Comparison of ENCODE assay signal across 24 cellular contexts in genomic region chr5:56467176-56467717, GRCh38.
"Had no signal": no experiment of that assay in that cellular context is flagged by ENCODE, and none has a peak within 500 bp of the region (broad histone marks: within the 10 kb centered on the region; RNA-seq: fewer than 3 reads in every experiment).

No MANE protein-coding gene starts in this region.

- DNase-seq: activated CD4-positive, alpha-beta T cell treated with anti-CD3 and anti-CD28 coated beads, Interleukin-2, amount 50 U/mL, for 1 hour; activated CD8-positive, alpha-beta T cell treated with anti-CD3 and anti-CD28 coated beads, Interleukin-2, amount 10 ng/mL, durations not matched to agents 7 days and 5 days; activated gamma-delta T cell treated with Interleukin-2 at 50 U/mL for 16 hours; anterior cingulate cortex; body of pancreas; caudate nucleus; dermis blood vessel endothelial cell; effector CD8-positive, alpha-beta T cell; heart left ventricle; left colon; naive thymus-derived CD4-positive, alpha-beta T cell; right cardiac atrium; stimulated activated CD4-positive, alpha-beta T cell treated with anti-CD3 and anti-CD28 coated beads, Interleukin-12 subunit alpha, Interleukin-12 subunit beta, amount 100 ng/mL, for 4 hours; stimulated activated CD4-positive, alpha-beta T cell treated with anti-CD3 and anti-CD28 coated beads, Interleukin-4, amount 100 ng/mL, for 4 hours; substantia nigra had no signal

- ATAC-seq: activated CD4-positive, CD25-positive, alpha-beta regulatory T cell treated with anti-CD3 and anti-CD28 coated beads, Interleukin-2, amount 50 U/mL, for 24 hours; activated CD8-positive, alpha-beta T cell treated with anti-CD3 and anti-CD28 coated beads, Interleukin-2, amount 10 ng/mL, durations not matched to agents 7 days and 5 days; body of pancreas; left colon; naive thymus-derived CD4-positive, alpha-beta T cell had no signal

- H3K36me3 Mint-ChIP-seq: activated naive CD4-positive, alpha-beta T cell treated with anti-CD3 and anti-CD28 coated beads, Interleukin-2, amount 50 U/mL, for 24 hours had no signal

- H3K27me3 ChIP-seq: body of pancreas, heart left ventricle, tibial nerve had no signal

- H3K36me3 ChIP-seq: heart left ventricle, tibial nerve had no signal

- FAIRE-seq: islet of Langerhans, urothelium cell line had no signal

- H3K9me3 ChIP-seq: body of pancreas, heart left ventricle, tibial nerve had no signal

- H3K27me3 Mint-ChIP-seq: activated naive CD4-positive, alpha-beta T cell treated with anti-CD3 and anti-CD28 coated beads, Interleukin-2, amount 50 U/mL, for 24 hours; stimulated activated naive CD8-positive, alpha-beta T cell treated with anti-CD3 and anti-CD28 coated beads, Interleukin-15, Interleukin-2, amounts not matched to agents 100 ng/mL and 50 ng/mL, for 24 hours had no signal

- H3K4me3 Mint-ChIP-seq: activated CD8-positive, alpha-beta T cell treated with anti-CD3 and anti-CD28 coated beads, Interleukin-2, amount 10 ng/mL, durations not matched to agents 7 days and 5 days; activated naive CD4-positive, alpha-beta T cell treated with anti-CD3 and anti-CD28 coated beads, Interleukin-2, amount 50 U/mL, for 24 hours; activated T-helper 1 cell treated with anti-CD3 and anti-CD28 coated beads, Interleukin-12 subunit alpha, Interleukin-12 subunit beta, Interleukin-2, Interleukin-4 antibody, amounts not matched to agents 30 ng/mL and 10 ng/mL and 1 ng/mL, durations not matched to agents 14 hours and 24 hours and 36 hours; naive thymus-derived CD4-positive, alpha-beta T cell; stimulated activated naive CD8-positive, alpha-beta T cell treated with anti-CD3 and anti-CD28 coated beads, Interleukin-15, Interleukin-2, amounts not matched to agents 100 ng/mL and 50 ng/mL, for 24 hours had no signal

- H3K27ac ChIP-seq: body of pancreas, tibial nerve, VCaP had no signal

- H3K27ac Mint-ChIP-seq: activated CD8-positive, alpha-beta T cell treated with anti-CD3 and anti-CD28 coated beads, Interleukin-2, amount 10 ng/mL, durations not matched to agents 7 days and 5 days; activated naive CD4-positive, alpha-beta T cell treated with anti-CD3 and anti-CD28 coated beads, Interleukin-2, amount 50 U/mL, for 24 hours; activated T-helper 1 cell treated with anti-CD3 and anti-CD28 coated beads, Interleukin-12 subunit alpha, Interleukin-12 subunit beta, Interleukin-2, Interleukin-4 antibody, amounts not matched to agents 30 ng/mL and 10 ng/mL and 1 ng/mL, durations not matched to agents 14 hours and 24 hours and 36 hours; naive thymus-derived CD4-positive, alpha-beta T cell; progenitor cell of endocrine pancreas; stimulated activated naive CD8-positive, alpha-beta T cell treated with anti-CD3 and anti-CD28 coated beads, Interleukin-15, Interleukin-2, amounts not matched to agents 100 ng/mL and 50 ng/mL, for 24 hours had no signal

- H3K4me3 ChIP-seq: body of pancreas, heart left ventricle, tibial nerve had no signal

- H3K9me3 Mint-ChIP-seq: activated naive CD4-positive, alpha-beta T cell treated with anti-CD3 and anti-CD28 coated beads, Interleukin-2, amount 50 U/mL, for 24 hours; activated T-helper 1 cell treated with anti-CD3 and anti-CD28 coated beads, Interleukin-12 subunit alpha, Interleukin-12 subunit beta, Interleukin-2, Interleukin-4 antibody, amounts not matched to agents 30 ng/mL and 10 ng/mL and 1 ng/mL, durations not matched to agents 14 hours and 24 hours and 36 hours; naive thymus-derived CD4-positive, alpha-beta T cell; stimulated activated naive CD8-positive, alpha-beta T cell treated with anti-CD3 and anti-CD28 coated beads, Interleukin-15, Interleukin-2, amounts not matched to agents 100 ng/mL and 50 ng/mL, for 24 hours had no signal
